In the genomic region with DNA sequence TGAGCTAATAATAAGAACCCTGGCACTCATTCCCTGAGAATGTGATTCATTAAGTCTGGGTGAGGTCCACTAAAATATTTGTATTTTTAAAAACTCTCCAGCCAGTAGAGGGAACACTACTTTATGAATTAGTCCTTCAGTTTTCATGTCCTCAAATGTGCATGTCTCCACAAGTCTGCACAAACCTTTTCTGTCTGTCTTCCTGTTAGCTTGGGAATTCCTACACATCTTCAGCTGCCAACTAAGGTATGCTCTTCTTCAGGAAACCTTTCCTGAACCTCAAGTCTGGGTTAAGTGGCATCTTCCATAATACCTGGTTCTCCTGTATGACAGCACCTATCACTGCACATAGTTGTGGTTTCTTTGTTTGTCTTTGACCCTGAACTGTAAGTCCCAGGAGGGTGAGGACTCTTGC, we compare ENCODE assay signal across 17 cellular contexts.
DNase-seq lines count a peak whose midpoint lies in the region; ATAC-seq and TF ChIP-seq lines count a peak whose summit lies in the region.
"Had no signal": no experiment of that assay in that cellular context is flagged by ENCODE, and none has a peak within 500 bp of the region (broad histone marks: within the 10 kb centered on the region; RNA-seq: fewer than 3 reads in every experiment).

No MANE protein-coding gene starts in this region.

- no peak overlapping the region for H3K4me3 ChIP-seq in body of pancreas
- H3K4me3 ChIP-seq: ascending aorta; BLaER1 treated with 17β-estradiol and CSF1 and Interleukin-3, amounts not matched to agents 10 nM and 100 nM; right lobe of liver had no signal

- no peak for TF ChIP-seq POLR2A in body of pancreas (IDR thresholded peaks at IDR 0.05)

- no peaks in the 10 kb centered on the region for H3K36me3 ChIP-seq in body of pancreas (replicated peaks in 1 of 2; ENCODE audit: insufficient read depth in 1 of 2, low read depth in 2 of 2)
- H3K36me3 ChIP-seq: ascending aorta; BLaER1 treated with 17β-estradiol and CSF1 and Interleukin-3, amounts not matched to agents 10 nM and 100 nM; right lobe of liver had no signal

- no peak overlapping the region for H3K27ac ChIP-seq in body of pancreas
- H3K27ac ChIP-seq: ascending aorta; BLaER1 treated with 17β-estradiol and CSF1 and Interleukin-3, amounts not matched to agents 10 nM and 100 nM; right lobe of liver had no signal

- H3K9me3 ChIP-seq in body of pancreas, result no peaks in the 10 kb centered on the region
- H3K9me3 ChIP-seq: ascending aorta; BLaER1 treated with 17β-estradiol and CSF1 and Interleukin-3, amounts not matched to agents 10 nM and 100 nM; right lobe of liver had no signal

- DNase-seq in EH (ENCODE audit: low read depth) (peak; percentile 69), LoVo (ENCODE audit: low spot score) (peak; percentile 1), dermis blood vessel endothelial cell (peak; percentile 10), myocyte (ENCODE audit: low read depth) (peak; percentile 13), NCI-H2227 treated with DMSO at 0.1 percent for 48 hours (lab: John Stamatoyannopoulos, UW) (no peak), COLO668 (lab: John Stamatoyannopoulos, UW; ENCODE audit: unreplicated experiment) (no peak), body of pancreas (no peak)
- DNase-seq: DMS153, MM.1S, NCI-H2081, NCI-H748 treated with DMSO at 0.1 percent for 48 hours, right lobe of liver, T-helper 1 cell had no signal

- H3K27me3 ChIP-seq in body of pancreas, result no peaks in the 10 kb centered on the region
- H3K27me3 ChIP-seq: ascending aorta; BLaER1 treated with 17β-estradiol and CSF1 and Interleukin-3, amounts not matched to agents 10 nM and 100 nM; right lobe of liver had no signal

- no peak for ATAC-seq in GM18511 (IDR thresholded peaks at IDR 0.05; ENCODE audit: unreplicated experiment)
- no peak for ATAC-seq in body of pancreas
- ATAC-seq: WTC11 had no signal

- H3K4me1 ChIP-seq in body of pancreas, result no peaks in the 10 kb centered on the region
- H3K4me1 ChIP-seq: BLaER1 treated with 17β-estradiol and CSF1 and Interleukin-3, amounts not matched to agents 10 nM and 100 nM; right lobe of liver had no signal

- no peak for TF ChIP-seq CTCF in body of pancreas (IDR thresholded peaks at IDR 0.05)

- intact Hi-C loops in body of pancreas (cut with DNase I), result no loop called here

Comparison
In these comparisons a context has a peak if more than half of its experiments do, and no peak if none do; other contexts are left out.
1. DNase-seq: peak in EH (single experiment), LoVo (single experiment), dermis blood vessel endothelial cell (single experiment) and myocyte (single experiment); none in NCI-H2227 treated with DMSO at 0.1 percent for 48 hours (single experiment), COLO668 (single experiment) and body of pancreas (0 of 4).